In genomic region chr22:26610983-26611382, GRCh38 we compare ENCODE assay signal across 16 cellular contexts. TPM values are rescaled to one million over a fixed set of nuclear protein-coding genes. Genes with fewer than 3 reads are reported as not detected.
DNase-seq lines count a peak whose midpoint lies in the region; ATAC-seq and TF ChIP-seq lines count a peak whose summit lies in the region.
"Had no signal": no experiment of that assay in that cellular context is flagged by ENCODE, and none has a peak within 500 bp of the region (broad histone marks: within the 10 kb centered on the region; RNA-seq: fewer than 3 reads in every experiment).

No MANE protein-coding gene starts in this region.

- no peaks in the 10 kb centered on the region for H3K36me3 ChIP-seq in GM06990 (ENCODE audit: control insufficient read depth, insufficient read depth, low read length)
- H3K36me3 ChIP-seq in mucosa of descending colon (ENCODE audit: low read depth) = no peaks in the 10 kb centered on the region

- H3K9me3 ChIP-seq in mucosa of descending colon = no peaks in the 10 kb centered on the region

- intact Hi-C loops in mucosa of descending colon (cut with DNase I, micrococcal nuclease) (no loop called here), left cardiac atrium (cut with DNase I) (no loop called here)

- DNase-seq in GM06990 (ENCODE audit: extremely low read depth, insufficient read length) = peak; percentile 26
- peak; percentile 58 for DNase-seq in LHCN-M2 (ENCODE audit: low read depth)
- DNase-seq in mucosa of descending colon = no peak
- DNase-seq in AML-193 (lab: John Stamatoyannopoulos, UW) = no peak
- no peak for DNase-seq in NCI-H510A treated with DMSO at 0.1 percent for 48 hours (lab: John Stamatoyannopoulos, UW)
- no peak for DNase-seq in left cardiac atrium
- no peak for DNase-seq in Ammon's horn (ENCODE audit: low spot score)
- DNase-seq: activated CD4-positive, CD25-positive, alpha-beta regulatory T cell; NCI-H1092 had no signal

- peaks cover 16% of the 10 kb centered on the region for H3K4me1 Mint-ChIP-seq in activated T-helper 17 cell treated with anti-CD3 and anti-CD28 coated beads, Interleukin-2, amount 50 U/mL, for 72 hours

- peak; percentile 80 for ATAC-seq in activated T-helper 17 cell treated with anti-CD3 and anti-CD28 coated beads, Interleukin-2, amount 50 U/mL, for 72 hours (replicated peaks)
- peak; percentile 26 for ATAC-seq in mucosa of descending colon
- no peak for ATAC-seq in left cardiac atrium
- ATAC-seq: HCT116 had no signal

- peaks cover 6% of the 10 kb centered on the region for H3K36me3 Mint-ChIP-seq in activated T-helper 17 cell treated with anti-CD3 and anti-CD28 coated beads, Interleukin-2, amount 50 U/mL, for 72 hours (ENCODE audit: low read depth)
- H3K36me3 Mint-ChIP-seq: CD4-positive, CD25-positive, alpha-beta regulatory T cell had no signal

- H3K9me3 Mint-ChIP-seq in activated T-helper 17 cell treated with anti-CD3 and anti-CD28 coated beads, Interleukin-2, amount 50 U/mL, for 72 hours = no peaks in the 10 kb centered on the region
- H3K9me3 Mint-ChIP-seq: activated T-cell treated with anti-CD3 and anti-CD28 coated beads, Interleukin-2, amount 50 U/mL, for 24 hours had no signal

- no peaks in the 10 kb centered on the region for H3K4me1 ChIP-seq in mucosa of descending colon (ENCODE audit: low read depth)

- peak overlapping the region; percentile 68 for H3K4me3 Mint-ChIP-seq in activated T-helper 17 cell treated with anti-CD3 and anti-CD28 coated beads, Interleukin-2, amount 50 U/mL, for 72 hours

- TF ChIP-seq CTCF in GM06990 (IDR thresholded peaks at IDR 0.05; ENCODE audit: insufficient read depth, low read length, poor library complexity, severe bottlenecking) (no peak), mucosa of descending colon (IDR thresholded peaks at IDR 0.05) (no peak)

- no peaks in the 10 kb centered on the region for H3K27me3 ChIP-seq in GM06990 (replicated peaks; ENCODE audit: control insufficient read depth, insufficient read depth, low read length)

- H3K27me3 Mint-ChIP-seq in activated T-helper 17 cell treated with anti-CD3 and anti-CD28 coated beads, Interleukin-2, amount 50 U/mL, for 72 hours = no peaks in the 10 kb centered on the region
- H3K27me3 Mint-ChIP-seq: activated T-cell treated with anti-CD3 and anti-CD28 coated beads, Interleukin-2, amount 50 U/mL, for 24 hours; CD4-positive, CD25-positive, alpha-beta regulatory T cell had no signal

- no peak overlapping the region for H3K4me3 ChIP-seq in GM06990 (replicated peaks; ENCODE audit: low read depth, low read length)
- no peak overlapping the region for H3K4me3 ChIP-seq in mucosa of descending colon

- peak overlapping the region; percentile 2 for H3K27ac Mint-ChIP-seq in activated T-helper 17 cell treated with anti-CD3 and anti-CD28 coated beads, Interleukin-2, amount 50 U/mL, for 72 hours

RNA-seq across cellular contexts. Expression of gene CRYBB1, which starts 6.8 kb away (rescaled TPM):
- total RNA-seq in LHCN-M2 (2014; rRNA removed) = not detected in 2 replicates
- not detected for polyA plus RNA-seq in LHCN-M2 (2012)
- not detected for total RNA-seq in activated T-helper 17 cell treated with anti-CD3 and anti-CD28 coated beads, Interleukin-2, amount 50 U/mL, for 72 hours
- total RNA-seq in mucosa of descending colon = 1 to 10 TPM in 1 of 3 donors, not detected in 2; 1.0 TPM
- total RNA-seq in left cardiac atrium = 1 to 10 TPM in 1 of 2 donors, under 1 TPM in 1; 0.55 to 1.9 TPM
- total RNA-seq: CD4-positive, CD25-positive, alpha-beta regulatory T cell; HT-29 had no signal
- polyA plus RNA-seq: CD4-positive, CD25-positive, alpha-beta regulatory T cell had no signal

RNA-seq across cellular contexts. Expression of gene CRYBA4, which starts 10.8 kb away (rescaled TPM):
- total RNA-seq in LHCN-M2 (2014; rRNA removed) (not detected in 2 replicates), mucosa of descending colon (not detected), left cardiac atrium (not detected)
- not detected for polyA plus RNA-seq in LHCN-M2 (2012)
- 1 to 10 TPM in 1 of 2 donors, not detected in 1; 1.2 TPM for total RNA-seq in activated T-helper 17 cell treated with anti-CD3 and anti-CD28 coated beads, Interleukin-2, amount 50 U/mL, for 72 hours
- total RNA-seq: aorta; CD4-positive, CD25-positive, alpha-beta regulatory T cell; HT-29; lung microvascular endothelial cell had no signal
- polyA plus RNA-seq: aorta had no signal

RNA-seq across cellular contexts. Expression of gene TPST2, which starts 21.1 kb away (rescaled TPM):
- 20.1 and 30.0 TPM in 2 replicates for total RNA-seq in LHCN-M2 (2014; rRNA removed)
- polyA plus RNA-seq in LHCN-M2 (2012) = 38.0 TPM
- total RNA-seq in activated T-helper 17 cell treated with anti-CD3 and anti-CD28 coated beads, Interleukin-2, amount 50 U/mL, for 72 hours = 10 to 100 TPM; 23.2 to 27.5 TPM
- total RNA-seq in mucosa of descending colon = 10 to 100 TPM in 2 of 3 donors, 1 to 10 TPM in 1; 9.2 to 13.9 (median 11.7) TPM
- total RNA-seq in left cardiac atrium = 10 to 100 TPM; 22.1 to 36.5 TPM

RNA-seq across cellular contexts. Expression of gene MIAT, which starts 46.4 kb away (rescaled TPM):
- total RNA-seq in LHCN-M2 (2014; rRNA removed) = 0.17 and 0.19 TPM in 2 replicates
- 0.30 TPM for polyA plus RNA-seq in LHCN-M2 (2012)
- total RNA-seq in activated T-helper 17 cell treated with anti-CD3 and anti-CD28 coated beads, Interleukin-2, amount 50 U/mL, for 72 hours = 100 to 1,000 TPM in 1 of 2 donors, 10 to 100 TPM in 1; 81.2 to 166 TPM
- total RNA-seq in mucosa of descending colon = 1 to 10 TPM; 3.3 to 7.1 (median 3.5) TPM
- 1 to 10 TPM; 1.8 to 1.9 TPM for total RNA-seq in left cardiac atrium

Comparison
In these comparisons a context has a peak if more than half of its experiments do, and no peak if none do; other contexts are left out.
1. DNase-seq: peak in GM06990 (single experiment) and LHCN-M2 (single experiment); none in mucosa of descending colon (0 of 3), AML-193 (0 of 2), NCI-H510A treated with DMSO at 0.1 percent for 48 hours (single experiment), left cardiac atrium (single experiment) and Ammon's horn (single experiment).
2. ATAC-seq: peak in activated T-helper 17 cell treated with anti-CD3 and anti-CD28 coated beads, Interleukin-2, amount 50 U/mL, for 72 hours (single experiment) and mucosa of descending colon (single experiment); none in left cardiac atrium (0 of 2).